ENCODE assay signal across 17 cellular contexts in genomic region chr3:177439729-177440269, GRCh38.
DNase-seq lines count a peak whose midpoint lies in the region; ATAC-seq and TF ChIP-seq lines count a peak whose summit lies in the region.
"Had no signal": no experiment of that assay in that cellular context is flagged by ENCODE, and none has a peak within 500 bp of the region (broad histone marks: within the 10 kb centered on the region; RNA-seq: fewer than 3 reads in every experiment).

No MANE protein-coding gene starts in this region.

- H3K4me1 ChIP-seq in Loucy (ENCODE audit: insufficient read depth, low read length, poor library complexity, severe bottlenecking) (peaks cover 7% of the 10 kb centered on the region), esophagus muscularis mucosa (peaks cover 4 to 62% (median 56%) of the 10 kb centered on the region in 4 donors), gastroesophageal sphincter (peaks cover 11 to 46% (median 12%) of the 10 kb centered on the region in 3 donors), transverse colon (peaks cover 8 to 49% (median 10%) of the 10 kb centered on the region in 4 donors), neuronal stem cell (ENCODE audit: control insufficient read depth in 2 of 2, insufficient read depth in 1 of 2, low read depth in 1 of 2, low read length in 2 of 2) (no peaks in the 10 kb centered on the region)

- TF ChIP-seq EP300 in esophagus muscularis mucosa (IDR thresholded peaks at IDR 0.05) (peak; percentile 25), gastroesophageal sphincter (IDR thresholded peaks at IDR 0.05) (no peak), transverse colon (IDR thresholded peaks at IDR 0.05; ENCODE audit: low read depth) (no peak)

- H2AK5ac ChIP-seq in neuronal stem cell (ENCODE audit: low read depth, low read length): no peak overlapping the region

- H3K23ac ChIP-seq in neuronal stem cell (ENCODE audit: low read depth, low read length, poor library complexity): no peak overlapping the region

- H3K18ac ChIP-seq in neuronal stem cell (ENCODE audit: low read length): no peak overlapping the region

- H3K79me2 ChIP-seq in Loucy (ENCODE audit: insufficient read depth, low read length): no peaks in the 10 kb centered on the region

- H3K4me3 ChIP-seq in Loucy (ENCODE audit: low read length, poor library complexity, severe bottlenecking) (no peak overlapping the region), esophagus muscularis mucosa (no peak overlapping the region), gastroesophageal sphincter (no peak overlapping the region), transverse colon (no peak overlapping the region), neuronal stem cell (ENCODE audit: low read length in 2 of 2) (no peak overlapping the region)

- no peak overlapping the region for H2BK120ac ChIP-seq in neuronal stem cell (ENCODE audit: low read depth, low read length)

- in situ Hi-C loops in transverse colon (cut with MboI; ENCODE audit: low pct_ligation_motif_present in 1 of 4, low pct_unique_long_range_greater_than_20kb in 1 of 4, low sequenced_read_pairs in 3 of 4): no loop called here

- TF ChIP-seq CTCF in Loucy (conservative IDR thresholded peaks at IDR 0.05; ENCODE audit: low read length) (no peak), esophagus muscularis mucosa (IDR thresholded peaks at IDR 0.05) (no peak), gastroesophageal sphincter (IDR thresholded peaks at IDR 0.05) (no peak), transverse colon (IDR thresholded peaks at IDR 0.05) (no peak)

- no peak for DNase-seq in esophagus muscularis mucosa (ENCODE audit: extremely low spot score)
- DNase-seq in transverse colon: no peak
- no peak for DNase-seq in neuronal stem cell (ENCODE audit: low spot score)
- no peak for DNase-seq in iPS-NIHi11 (ENCODE audit: low spot score)
- DNase-seq: GF-D8; MM.1S; NCI-H1105; NCI-H187; NCI-H226; NK-92 treated with Interleukin-12 subunit alpha and Interleukin-12 subunit beta, amount 100 ng/mL, for 24 hours; SHP77 had no signal

- no peak overlapping the region for H3K14ac ChIP-seq in neuronal stem cell (ENCODE audit: low read length)

- H2BK12ac ChIP-seq in neuronal stem cell (ENCODE audit: low read length): no peak overlapping the region

- no peak overlapping the region for H4K91ac ChIP-seq in neuronal stem cell (ENCODE audit: low read depth, low read length, poor library complexity)

- no peak for ATAC-seq in gastroesophageal sphincter
- no peak for ATAC-seq in GM21786 (IDR thresholded peaks at IDR 0.05; ENCODE audit: unreplicated experiment)
- ATAC-seq: HepG2 had no signal

- no peaks in the 10 kb centered on the region for H3K79me1 ChIP-seq in neuronal stem cell (ENCODE audit: low read depth, low read length)

- no peaks in the 10 kb centered on the region for H3F3A ChIP-seq in Loucy (ENCODE audit: low read depth)

- no peaks in the 10 kb centered on the region for H3K27me3 ChIP-seq in Loucy (ENCODE audit: insufficient read depth, low read length, poor library complexity, severe bottlenecking)
- peaks cover 0 to 3% (median 0%) of the 10 kb centered on the region in 4 donors for H3K27me3 ChIP-seq in esophagus muscularis mucosa
- H3K27me3 ChIP-seq in gastroesophageal sphincter: no peaks in the 10 kb centered on the region
- no peaks in the 10 kb centered on the region for H3K27me3 ChIP-seq in transverse colon
- H3K27me3 ChIP-seq in neuronal stem cell (ENCODE audit: control insufficient read depth in 3 of 3, insufficient read depth in 3 of 3, low read depth in 1 of 3, low read length in 3 of 3): no peaks in the 10 kb centered on the region

- intact Hi-C loops in esophagus muscularis mucosa (cut with DNase I) (loop anchor here (10.0 kb wide), 1 partner anchor 245 kb away; the partner anchor contains the start of gene TBL1XR1), transverse colon (cut with DNase I; ENCODE audit: low total_unique reads) (loop anchor here (10.0 kb wide), 1 partner anchor 65 kb away; no protein-coding TSS in a partner anchor)

- TF ChIP-seq POLR2A in esophagus muscularis mucosa (IDR thresholded peaks at IDR 0.05; ENCODE audit: low read depth): no peak
- no peak for TF ChIP-seq POLR2A in gastroesophageal sphincter (IDR thresholded peaks at IDR 0.05)
- no peak for TF ChIP-seq POLR2A in transverse colon (IDR thresholded peaks at IDR 0.05)

- no peak overlapping the region for H3K4me2 ChIP-seq in Loucy (ENCODE audit: low read depth, low read length, poor library complexity, severe bottlenecking)
- no peak overlapping the region for H3K4me2 ChIP-seq in neuronal stem cell (ENCODE audit: insufficient read depth, low read length, poor library complexity, severe bottlenecking)
- H3K4me2 ChIP-seq: KMS-11 had no signal

- no peak overlapping the region for H2BK5ac ChIP-seq in neuronal stem cell (ENCODE audit: low read length)

- H4K20me1 ChIP-seq in Loucy (ENCODE audit: insufficient read depth, low read length, poor library complexity, severe bottlenecking): no peaks in the 10 kb centered on the region

- no peaks in the 10 kb centered on the region for H3K36me3 ChIP-seq in Loucy (ENCODE audit: insufficient read depth, low read length)
- H3K36me3 ChIP-seq in esophagus muscularis mucosa: no peaks in the 10 kb centered on the region
- no peaks in the 10 kb centered on the region for H3K36me3 ChIP-seq in gastroesophageal sphincter
- H3K36me3 ChIP-seq in transverse colon: no peaks in the 10 kb centered on the region
- H3K36me3 ChIP-seq in neuronal stem cell (replicated peaks in 1 of 2; ENCODE audit: control insufficient read depth in 2 of 2, insufficient read depth in 2 of 2, low read length in 2 of 2): no peaks in the 10 kb centered on the region

- H2AFZ ChIP-seq in Loucy (ENCODE audit: low read length) (peak overlapping the region; percentile 39; the same call in 1 of the 2 replicates), neuronal stem cell (ENCODE audit: low read length) (no peak overlapping the region)

- H4K8ac ChIP-seq in neuronal stem cell (ENCODE audit: low read depth, low read length): no peak overlapping the region

- H3K4ac ChIP-seq in neuronal stem cell (ENCODE audit: low read length): no peak overlapping the region

- H3K9me3 ChIP-seq in Loucy (ENCODE audit: insufficient read depth, low read depth, low read length) (no peaks in the 10 kb centered on the region), esophagus muscularis mucosa (no peaks in the 10 kb centered on the region), gastroesophageal sphincter (no peaks in the 10 kb centered on the region), transverse colon (no peaks in the 10 kb centered on the region), neuronal stem cell (replicated peaks in 1 of 2; ENCODE audit: control insufficient read depth in 2 of 2, insufficient read depth in 1 of 2, low read depth in 1 of 2, low read length in 2 of 2) (no peaks in the 10 kb centered on the region)

- H3K27ac ChIP-seq in esophagus muscularis mucosa (replicated peaks in 1 of 4) (peak overlapping the region; percentile 82 to 85 (median 84)), gastroesophageal sphincter (peak overlapping the region; percentile 48 to 86 (median 81)), transverse colon (peak overlapping the region; percentile 75 to 87 (median 76)), neuronal stem cell (replicated peaks; ENCODE audit: low read length) (no peak overlapping the region)
- H3K27ac ChIP-seq: C4-2B, KMS-11 had no signal

- WGBS in esophagus muscularis mucosa: 34% methylated on average over 3 of the region's 3 CpGs
- 20 to 29% methylated on average over 3 of the region's 3 CpGs for WGBS in gastroesophageal sphincter (ENCODE audit: low coverage in 1 of 2), 2 donors
- 65% methylated on average over 3 of the region's 3 CpGs for WGBS in transverse colon (ENCODE audit: low coverage in 1 of 2), 2 donors
- WGBS in neuronal stem cell (ENCODE audit: extremely low coverage in 2 of 2, insufficient read length in 2 of 2, insufficient replicate concordance in 1 of 2), 2 donors: 100% methylated on average over 1 of the region's 3 CpGs; no CpG with 5 or more reads in 1 of the 2 donors

- H3K9ac ChIP-seq in Loucy (ENCODE audit: low read depth, low read length, poor library complexity, severe bottlenecking) (no peak overlapping the region), neuronal stem cell (ENCODE audit: low read depth, low read length, poor library complexity) (no peak overlapping the region)
- H3K9ac ChIP-seq: KMS-11 had no signal

- H3K9me2 ChIP-seq in Loucy (replicated peaks; ENCODE audit: low read depth, low read length): no peaks in the 10 kb centered on the region

- H2BK15ac ChIP-seq in neuronal stem cell (ENCODE audit: low read length): no peak overlapping the region
